28 cellular contexts compared by ENCODE assay signal in genomic region chr2:156237558-156237957, GRCh38.
"Had no signal": no experiment of that assay in that cellular context is flagged by ENCODE, and none has a peak within 500 bp of the region (broad histone marks: within the 10 kb centered on the region; RNA-seq: fewer than 3 reads in every experiment).

No MANE protein-coding gene starts in this region.

- H3K9me3 ChIP-seq: colonic mucosa, esophagus muscularis mucosa, gastrocnemius medialis, gastroesophageal sphincter had no signal

- H3K27me3 ChIP-seq: colonic mucosa, dorsolateral prefrontal cortex, esophagus muscularis mucosa, esophagus squamous epithelium, foreskin keratinocyte, gastrocnemius medialis, gastroesophageal sphincter, heart left ventricle, heart right ventricle had no signal

- H3K4me1 ChIP-seq: colonic mucosa, esophagus muscularis mucosa, esophagus squamous epithelium, foreskin keratinocyte, gastrocnemius medialis, gastroesophageal sphincter, heart left ventricle, heart right ventricle had no signal

- H3K36me3 ChIP-seq: colonic mucosa, esophagus muscularis mucosa, esophagus squamous epithelium, gastrocnemius medialis, gastroesophageal sphincter, heart left ventricle, heart right ventricle had no signal

- H3K27me3 Mint-ChIP-seq: dendritic cell treated with granulocyte-macrophage colony-stimulating factor and Interleukin-4, amounts not matched to agents 40 ng/mL and 50 ng/mL, for 4 days had no signal

- ATAC-seq: effector memory CD8-positive, alpha-beta T cell; esophagus mucosa; foreskin keratinocyte; gastrocnemius medialis; gastroesophageal sphincter; heart left ventricle; heart right ventricle had no signal

- H3K9me3 Mint-ChIP-seq: dendritic cell treated with granulocyte-macrophage colony-stimulating factor and Interleukin-4, amounts not matched to agents 40 ng/mL and 50 ng/mL, for 4 days; effector memory CD8-positive, alpha-beta T cell had no signal

- H3K4me3 ChIP-seq: colonic mucosa, coronary artery, dorsolateral prefrontal cortex, esophagus muscularis mucosa, esophagus squamous epithelium, gastrocnemius medialis, gastroesophageal sphincter, heart left ventricle, heart right ventricle had no signal

- DNase-seq: colonic mucosa; cortex of kidney; dermis blood vessel endothelial cell; dorsolateral prefrontal cortex; effector CD4-positive, alpha-beta T cell; effector CD8-positive, alpha-beta T cell; effector memory CD4-positive, alpha-beta T cell; effector memory CD8-positive, alpha-beta T cell; endodermal cell; erythroblast; esophagus squamous epithelium; foreskin fibroblast; foreskin keratinocyte; foreskin melanocyte; gastrocnemius medialis; glutamatergic neuron; head of caudate nucleus; heart left ventricle; heart right ventricle had no signal

- FAIRE-seq: colon, endometrium, endothelial cell of umbilical vein had no signal

- H3K27ac Mint-ChIP-seq: dendritic cell treated with granulocyte-macrophage colony-stimulating factor and Interleukin-4, amounts not matched to agents 40 ng/mL and 50 ng/mL, for 4 days; effector memory CD8-positive, alpha-beta T cell; endodermal cell had no signal

- H3K4me3 Mint-ChIP-seq: dendritic cell treated with granulocyte-macrophage colony-stimulating factor and Interleukin-4, amounts not matched to agents 40 ng/mL and 50 ng/mL, for 4 days; effector memory CD8-positive, alpha-beta T cell; endodermal cell had no signal

- H3K27ac ChIP-seq: colonic mucosa, coronary artery, dorsolateral prefrontal cortex, epithelial cell of prostate, esophagus muscularis mucosa, esophagus squamous epithelium, foreskin keratinocyte, gastrocnemius medialis, gastroesophageal sphincter, heart left ventricle, heart right ventricle had no signal
